Comparison of ENCODE assay signal across 9 cellular contexts in genomic region chr5:170273968-170274710, GRCh38. TPM values are rescaled to one million over a fixed set of nuclear protein-coding genes. Genes with fewer than 3 reads are reported as not detected.
DNase-seq lines count a peak whose midpoint lies in the region; ATAC-seq, FAIRE-seq and TF ChIP-seq lines count a peak whose summit lies in the region.
"Had no signal": no experiment of that assay in that cellular context is flagged by ENCODE, and none has a peak within 500 bp of the region (broad histone marks: within the 10 kb centered on the region; RNA-seq: fewer than 3 reads in every experiment).

No MANE protein-coding gene starts in this region.

- BruUV-seq in HepG2 (replicated peaks; lab: Mats Ljungman, UMichigan) = no TSS peak

- H3K4me3 Mint-ChIP-seq in activated T-helper 17 cell treated with anti-CD3 and anti-CD28 coated beads, Interleukin-2, amount 50 U/mL, for 72 hours = peak overlapping the region; percentile 96

- no peak overlapping the region for H3K4me3 ChIP-seq in HepG2 (replicated peaks in 1 of 3; ENCODE audit: insufficient read depth in 1 of 3, low read depth in 2 of 3, low read length in 3 of 3)
- H3K4me3 ChIP-seq in gastroesophageal sphincter = no peak overlapping the region

- ATAC-seq in activated T-helper 17 cell treated with anti-CD3 and anti-CD28 coated beads, Interleukin-2, amount 50 U/mL, for 72 hours (replicated peaks) = no peak
- ATAC-seq in HepG2 (peak; percentile 50; the same call in 2 of the 3 replicates), gastroesophageal sphincter (no peak), HG02610 (IDR thresholded peaks at IDR 0.05; ENCODE audit: unreplicated experiment) (no peak), HG03280 (IDR thresholded peaks at IDR 0.05; ENCODE audit: unreplicated experiment) (no peak)

- H4K20me1 ChIP-seq in HepG2 (ENCODE audit: insufficient read depth, low read length) = no peaks in the 10 kb centered on the region

- intact Hi-C loops in HepG2 (cut with micrococcal nuclease; ENCODE audit: unreplicated experiment) = no loop called here

- H3K36me3 Mint-ChIP-seq in activated T-helper 17 cell treated with anti-CD3 and anti-CD28 coated beads, Interleukin-2, amount 50 U/mL, for 72 hours (ENCODE audit: low read depth) = peaks cover 92% of the 10 kb centered on the region

- CTCF ChIA-PET in HepG2 (lab: Yijun Ruan, JAX; ENCODE audit: low intra/inter-chr PET ratio, low total read pairs) = no interaction called here

- DNase-seq in DMS 273 (lab: John Stamatoyannopoulos, UW; ENCODE audit: unreplicated experiment) = peak; percentile 44
- no peak for DNase-seq in DMS 273 treated with DMSO at 0.1 percent for 48 hours (lab: John Stamatoyannopoulos, UW)
- DNase-seq in NCI-H510A treated with DMSO at 0.1 percent for 48 hours (lab: John Stamatoyannopoulos, UW) = peak; percentile 47
- DNase-seq in HepG2 (ENCODE audit: low spot score) = no peak

- TF ChIP-seq EP300 in HepG2 (IDR thresholded peaks at IDR 0.05; ENCODE audit: low read depth in 2 of 2, low read length in 2 of 2) = no peak
- no peak for TF ChIP-seq EP300 in HepG2 (CRISPR knock-in tag; IDR thresholded peaks at IDR 0.05; ENCODE audit: borderline replicate concordance)
- TF ChIP-seq EP300 in gastroesophageal sphincter (IDR thresholded peaks at IDR 0.05) = no peak

- POLR2A ChIA-PET in HepG2 (lab: Yijun Ruan, JAX) = no interaction called here

- H3K4me2 ChIP-seq in HepG2 (ENCODE audit: low read depth, low read length) = no peak overlapping the region

- FAIRE-seq in HepG2 (lab: Jason Lieb, UNC) = no peak

- no peaks in the 10 kb centered on the region for H3K4me1 ChIP-seq in HepG2 (ENCODE audit: insufficient read depth, low read length)
- peaks cover 0 to 16% (median 4%) of the 10 kb centered on the region in 3 donors for H3K4me1 ChIP-seq in gastroesophageal sphincter

- H3K27me3 ChIP-seq in HepG2 (ENCODE audit: control insufficient read depth in 1 of 2, insufficient read depth in 2 of 2, low read length in 2 of 2) (peaks cover 0 to 1% of the 10 kb centered on the region in 2 experiments; a peak in 1 of 5 replicates), gastroesophageal sphincter (no peaks in the 10 kb centered on the region)

- H3K9me3 ChIP-seq in HepG2 (ENCODE audit: low read length) (no peaks in the 10 kb centered on the region), gastroesophageal sphincter (no peaks in the 10 kb centered on the region)

- 13% methylated on average over 5 of the region's 8 CpGs for WGBS in HepG2 (ENCODE audit: low lambda C conversion rate)
- WGBS in gastroesophageal sphincter (ENCODE audit: low coverage in 1 of 2), 2 donors = 94 to 100% methylated on average over 2 of the region's 8 CpGs

- no peak overlapping the region for H3K9ac ChIP-seq in HepG2 (ENCODE audit: insufficient read depth, low read depth, low read length)

- in situ Hi-C loops in HepG2 (cut with HindIII; ENCODE audit: extremely low pct_ligation_motif_present, low pct_unique_long_range_greater_than_20kb) = no loop called here

- TF ChIP-seq CTCF in HepG2 (CRISPR knock-in tag; IDR thresholded peaks at IDR 0.05) (no peak), gastroesophageal sphincter (IDR thresholded peaks at IDR 0.05) (no peak)

- H3K79me2 ChIP-seq in HepG2 (ENCODE audit: insufficient read depth, low read length) = no peaks in the 10 kb centered on the region

- H2AFZ ChIP-seq in HepG2 (ENCODE audit: low read length) = no peak overlapping the region

- H3K36me3 ChIP-seq in HepG2 (replicated peaks in 1 of 2; ENCODE audit: control insufficient read depth in 1 of 2, insufficient read depth in 2 of 2, low read length in 2 of 2) (no peaks in the 10 kb centered on the region), gastroesophageal sphincter (no peaks in the 10 kb centered on the region)

- peaks cover 75% of the 10 kb centered on the region for H3K4me1 Mint-ChIP-seq in activated T-helper 17 cell treated with anti-CD3 and anti-CD28 coated beads, Interleukin-2, amount 50 U/mL, for 72 hours

- peak overlapping the region; percentile 89 for H3K27ac Mint-ChIP-seq in activated T-helper 17 cell treated with anti-CD3 and anti-CD28 coated beads, Interleukin-2, amount 50 U/mL, for 72 hours

- H3K27ac ChIP-seq in HepG2 (ENCODE audit: extremely low read length, insufficient read depth, low read length) = no peak overlapping the region
- H3K27ac ChIP-seq in gastroesophageal sphincter = no peak overlapping the region
- H3K27ac ChIP-seq: 22Rv1 had no signal

- TF ChIP-seq POLR2A in HepG2 (IDR thresholded peaks at IDR 0.05; ENCODE audit: insufficient read depth in 1 of 2, low read depth in 2 of 2, low read length in 2 of 2) (no peak), gastroesophageal sphincter (IDR thresholded peaks at IDR 0.05) (no peak)

- no peak for TF ChIP-seq RAD21 in HepG2 (CRISPR knock-in tag; IDR thresholded peaks at IDR 0.05)

- no peaks in the 10 kb centered on the region for H3K27me3 Mint-ChIP-seq in activated T-helper 17 cell treated with anti-CD3 and anti-CD28 coated beads, Interleukin-2, amount 50 U/mL, for 72 hours

- H3K9me3 Mint-ChIP-seq in activated T-helper 17 cell treated with anti-CD3 and anti-CD28 coated beads, Interleukin-2, amount 50 U/mL, for 72 hours = no peaks in the 10 kb centered on the region

TF ChIP-seq in HepG2, 621 proteins besides CTCF, POLR2A, EP300 and RAD21:
- TF ChIP-seq TERF1 (CRISPR knock-in tag; IDR thresholded peaks at IDR 0.05) (no peak), CCDC6 (CRISPR knock-in tag; IDR thresholded peaks at IDR 0.05) (no peak), PTBP1 (IDR thresholded peaks at IDR 0.05; ENCODE audit: low read depth, low read length, poor library complexity, severe bottlenecking) (no peak), STAG1 (CRISPR knock-in tag; IDR thresholded peaks at IDR 0.05) (peak; percentile 31; the same call in 1 of the 2 replicates)

RNA-seq across cellular contexts. Expression of gene LCP2, which starts 23.4 kb away (rescaled TPM):
- 100 to 1,000 TPM; 202 to 204 TPM for total RNA-seq in activated T-helper 17 cell treated with anti-CD3 and anti-CD28 coated beads, Interleukin-2, amount 50 U/mL, for 72 hours
- total RNA-seq in HepG2 (2016; rRNA removed; fragmentation: Illumina TruSeq; extraction: Trizol) (not detected in 2 replicates), gastroesophageal sphincter (10 to 100 TPM in 1 of 4 donors, 1 to 10 TPM in 3; 5.5 to 17.0 (median 8.3) TPM)
- total RNA-seq in HepG2 (2016; cell fraction: cytosol; rRNA removed; fragmentation: Illumina TruSeq; extraction: Trizol; ENCODE audit: low read depth) = not detected in 2 replicates
- total RNA-seq in HepG2 (2016; cell fraction: insoluble cytoplasmic fraction; rRNA removed; fragmentation: Illumina TruSeq; extraction: Trizol) = not detected in 2 replicates
- total RNA-seq in HepG2 (2016; cell fraction: membrane; rRNA removed; fragmentation: Illumina TruSeq; extraction: Trizol) = not detected in 2 replicates
- not detected in 2 replicates for total RNA-seq in HepG2 (2016; cell fraction: nucleus; rRNA removed; fragmentation: Illumina TruSeq; extraction: Trizol)
- polyA plus RNA-seq in HepG2 (2011; rRNA removed) = not detected in 2 replicates
- not detected in 2 replicates for polyA plus RNA-seq in HepG2 (2011; cell fraction: cytosol; rRNA removed)
- not detected in 2 replicates for polyA plus RNA-seq in HepG2 (2011; cell fraction: nucleus; rRNA removed)
- not detected in 2 replicates for polyA plus RNA-seq in HepG2 (2012)
- polyA plus RNA-seq in HepG2 (2016; cell fraction: cytosol; fragmentation: Illumina TruSeq; extraction: Trizol; ENCODE audit: low read depth) = not detected in 2 replicates
- not detected in 2 replicates for polyA plus RNA-seq in HepG2 (2016; cell fraction: insoluble cytoplasmic fraction; fragmentation: Illumina TruSeq; extraction: Trizol; ENCODE audit: low read depth)
- not detected in 2 replicates for polyA plus RNA-seq in HepG2 (2016; cell fraction: membrane; fragmentation: Illumina TruSeq; extraction: Trizol; ENCODE audit: low read depth)
- not detected in 2 replicates for polyA plus RNA-seq in HepG2 (2016; cell fraction: nucleus; fragmentation: Illumina TruSeq; extraction: Trizol; ENCODE audit: insufficient read depth, low read depth)
- 0.10 and 0.21 TPM in 2 replicates for polyA minus RNA-seq in HepG2 (2011; rRNA and poly(A)+ RNA removed; ENCODE audit: low replicate concordance)
- not detected in 2 replicates for polyA minus RNA-seq in HepG2 (2011; cell fraction: cytosol; rRNA and poly(A)+ RNA removed)
- not detected in 2 replicates for polyA minus RNA-seq in HepG2 (2011; cell fraction: nucleus; rRNA and poly(A)+ RNA removed)

RNA-seq across cellular contexts. Expression of gene C5orf58, which starts 41.4 kb away (rescaled TPM):
- not detected for total RNA-seq in activated T-helper 17 cell treated with anti-CD3 and anti-CD28 coated beads, Interleukin-2, amount 50 U/mL, for 72 hours
- total RNA-seq in HepG2 (2016; rRNA removed; fragmentation: Illumina TruSeq; extraction: Trizol) = not detected in 2 replicates
- total RNA-seq in HepG2 (2016; cell fraction: cytosol; rRNA removed; fragmentation: Illumina TruSeq; extraction: Trizol; ENCODE audit: low read depth) = not detected in 2 replicates
- not detected in 2 replicates for total RNA-seq in HepG2 (2016; cell fraction: insoluble cytoplasmic fraction; rRNA removed; fragmentation: Illumina TruSeq; extraction: Trizol)
- total RNA-seq in HepG2 (2016; cell fraction: membrane; rRNA removed; fragmentation: Illumina TruSeq; extraction: Trizol) = not detected in 2 replicates
- not detected in 2 replicates for total RNA-seq in HepG2 (2016; cell fraction: nucleus; rRNA removed; fragmentation: Illumina TruSeq; extraction: Trizol)
- not detected in 2 replicates for polyA plus RNA-seq in HepG2 (2011; rRNA removed)
- polyA plus RNA-seq in HepG2 (2011; cell fraction: cytosol; rRNA removed) = not detected in 2 replicates
- polyA plus RNA-seq in HepG2 (2011; cell fraction: nucleus; rRNA removed) = not detected in 2 replicates
- not detected in 2 replicates for polyA plus RNA-seq in HepG2 (2012)
- polyA plus RNA-seq in HepG2 (2016; cell fraction: cytosol; fragmentation: Illumina TruSeq; extraction: Trizol; ENCODE audit: low read depth) = not detected in 2 replicates
- polyA plus RNA-seq in HepG2 (2016; cell fraction: insoluble cytoplasmic fraction; fragmentation: Illumina TruSeq; extraction: Trizol; ENCODE audit: low read depth) = not detected in 2 replicates
- not detected in 2 replicates for polyA plus RNA-seq in HepG2 (2016; cell fraction: membrane; fragmentation: Illumina TruSeq; extraction: Trizol; ENCODE audit: low read depth)
- not detected in 2 replicates for polyA plus RNA-seq in HepG2 (2016; cell fraction: nucleus; fragmentation: Illumina TruSeq; extraction: Trizol; ENCODE audit: insufficient read depth, low read depth)
- polyA minus RNA-seq in HepG2 (2011; rRNA and poly(A)+ RNA removed; ENCODE audit: low replicate concordance) = not detected in 2 replicates
- not detected in 2 replicates for polyA minus RNA-seq in HepG2 (2011; cell fraction: cytosol; rRNA and poly(A)+ RNA removed)
- not detected in 2 replicates for polyA minus RNA-seq in HepG2 (2011; cell fraction: nucleus; rRNA and poly(A)+ RNA removed)
- not detected for total RNA-seq in gastroesophageal sphincter

Comparison
In these comparisons a context has a peak if more than half of its experiments do, and no peak if none do; other contexts are left out.
1. DNase-seq: peak in DMS 273 (single experiment) and NCI-H510A treated with DMSO at 0.1 percent for 48 hours (single experiment); none in DMS 273 treated with DMSO at 0.1 percent for 48 hours (single experiment) and HepG2 (single experiment).
2. RNA of gene LCP2, which starts 23.4 kb away (total RNA-seq): 202 to 204 TPM in activated T-helper 17 cell treated with anti-CD3 and anti-CD28 coated beads, Interleukin-2, amount 50 U/mL, for 72 hours; 5.5 to 17.0 TPM in gastroesophageal sphincter and not detected in HepG2; every median in the first group is over 10 times any median in the second.